Comparison of ENCODE assay signal across 9 cellular contexts in the genomic region with DNA sequence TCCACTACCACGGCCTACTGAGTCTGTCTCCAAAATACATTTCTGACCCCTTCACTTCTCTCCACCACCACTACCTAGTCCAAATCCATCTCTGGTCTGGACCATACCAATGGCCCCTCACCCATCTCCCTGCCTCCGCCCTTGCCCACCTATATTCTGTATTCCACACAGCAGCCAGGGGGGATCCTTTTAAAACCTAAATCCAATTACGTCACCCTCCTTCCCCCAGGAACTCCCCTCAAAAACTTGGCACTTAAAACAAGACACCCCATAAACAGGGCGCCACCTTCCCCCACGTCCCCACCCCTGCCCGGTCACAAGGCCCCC. TPM values are rescaled to one million over a fixed set of nuclear protein-coding genes. Genes with fewer than 3 reads are reported as not detected.
DNase-seq lines count a peak whose midpoint lies in the region; ATAC-seq, FAIRE-seq and TF ChIP-seq lines count a peak whose summit lies in the region.
"Had no signal": no experiment of that assay in that cellular context is flagged by ENCODE, and none has a peak within 500 bp of the region (broad histone marks: within the 10 kb centered on the region; RNA-seq: fewer than 3 reads in every experiment).

No MANE protein-coding gene starts in this region.

- TF ChIP-seq EP300 in K562 (IDR thresholded peaks at IDR 0.05; ENCODE audit: low read length) (no peak), transverse colon (IDR thresholded peaks at IDR 0.05; ENCODE audit: low read depth) (no peak)

- in situ Hi-C loops in K562 (cut with MboI) (loop anchor here (5.0 kb wide), 1 partner anchor 89 kb away; no protein-coding TSS in a partner anchor), transverse colon (cut with MboI; ENCODE audit: low pct_ligation_motif_present in 1 of 4, low pct_unique_long_range_greater_than_20kb in 1 of 4, low sequenced_read_pairs in 3 of 4) (no loop called here)

- POLR2A ChIA-PET in K562 (lab: Yijun Ruan, JAX) = interaction anchor here (0.6 to 2.4 kb wide), 7 partner anchors 10 to 114 kb away, joined by 3 to 11 read pairs (median 4); no protein-coding TSS in a partner anchor

- peaks cover 15% of the 10 kb centered on the region for H4K20me1 ChIP-seq in K562 (replicated peaks; ENCODE audit: control insufficient read depth, insufficient read depth, low read length)

- peaks cover 17% of the 10 kb centered on the region for H3K27me3 Mint-ChIP-seq in activated naive CD4-positive, alpha-beta T cell treated with anti-CD3 and anti-CD28 coated beads, Interleukin-2, amount 10 ng/mL, durations not matched to agents 7 days and 5 days

- H3K4me2 ChIP-seq in K562 (ENCODE audit: insufficient read depth, low read length) = peak overlapping the region; percentile 86

- peaks cover 27% of the 10 kb centered on the region for H3K4me1 Mint-ChIP-seq in activated naive CD4-positive, alpha-beta T cell treated with anti-CD3 and anti-CD28 coated beads, Interleukin-2, amount 10 ng/mL, durations not matched to agents 7 days and 5 days

- H3K27me3 ChIP-seq in K562 (ENCODE audit: control insufficient read depth in 2 of 2, insufficient read depth in 2 of 2, low read length in 2 of 2) = no peaks in the 10 kb centered on the region
- H3K27me3 ChIP-seq in lung (ENCODE audit: control insufficient read depth, insufficient read depth) = no peaks in the 10 kb centered on the region
- H3K27me3 ChIP-seq in transverse colon = no peaks in the 10 kb centered on the region

- peaks cover 35% of the 10 kb centered on the region for H3K79me2 ChIP-seq in K562 (ENCODE audit: control insufficient read depth, insufficient read depth, low read length)

- DNase-seq in activated naive CD4-positive, alpha-beta T cell treated with anti-CD3 and anti-CD28 coated beads, Interleukin-2, amount 10 ng/mL, durations not matched to agents 7 days and 5 days = no peak
- DNase-seq in activated naive CD4-positive, alpha-beta T cell treated with anti-CD3 and anti-CD28 coated beads, Interleukin-2, amount 50 U/mL, for 16 hours = no peak
- no peak for DNase-seq in K562 (ENCODE audit: extremely low read depth in 1 of 4, low spot score in 3 of 4)
- no peak for DNase-seq in lung (ENCODE audit: low spot score)
- no peak for DNase-seq in transverse colon
- DNase-seq in H4 (ENCODE audit: low spot score) = no peak
- DNase-seq in NCI-H2081 treated with DMSO at 0.1 percent for 48 hours (lab: John Stamatoyannopoulos, UW) = no peak
- DNase-seq: activated gamma-delta T cell treated with Interleukin-2 at 50 U/mL for 16 hours had no signal

- H3K36me3 ChIP-seq in K562 (ENCODE audit: control insufficient read depth, insufficient read depth, low read length) = peaks cover 40% of the 10 kb centered on the region
- H3K36me3 ChIP-seq in lung (ENCODE audit: control insufficient read depth in 2 of 2, insufficient read depth in 2 of 2, low read length in 2 of 2) = peaks cover 18 to 28% of the 10 kb centered on the region in 2 donors
- H3K36me3 ChIP-seq in transverse colon = peaks cover 0 to 24% (median 11%) of the 10 kb centered on the region in 4 donors

- H3K4me3 Mint-ChIP-seq in activated naive CD4-positive, alpha-beta T cell treated with anti-CD3 and anti-CD28 coated beads, Interleukin-2, amount 10 ng/mL, durations not matched to agents 7 days and 5 days = peak overlapping the region; percentile 93

- intact Hi-C loops in K562 (cut with micrococcal nuclease) = loop anchor here (2.0 to 5.0 kb wide), 5 partner anchors 22 to 141 kb away; no protein-coding TSS in a partner anchor
- intact Hi-C loops in transverse colon (cut with DNase I; ENCODE audit: low total_unique reads) = no loop called here

- H3K36me3 Mint-ChIP-seq in activated naive CD4-positive, alpha-beta T cell treated with anti-CD3 and anti-CD28 coated beads, Interleukin-2, amount 10 ng/mL, durations not matched to agents 7 days and 5 days = peaks cover 35% of the 10 kb centered on the region

- H3K9ac ChIP-seq in K562 (ENCODE audit: insufficient read depth in 1 of 2, low read depth in 2 of 2, low read length in 2 of 2) = peak overlapping the region; percentile 77 to 93

- peak overlapping the region; percentile 68 for H3K27ac ChIP-seq in K562 (ENCODE audit: extremely low read depth, low read depth, low read length)
- peak overlapping the region; percentile 43 to 72 for H3K27ac ChIP-seq in lung (ENCODE audit: low read depth in 1 of 2, low read length in 1 of 2)
- peak overlapping the region in 3 of 4 donors; percentile 73 to 88 (median 84) for H3K27ac ChIP-seq in transverse colon

- H3K9me3 Mint-ChIP-seq in activated naive CD4-positive, alpha-beta T cell treated with anti-CD3 and anti-CD28 coated beads, Interleukin-2, amount 10 ng/mL, durations not matched to agents 7 days and 5 days = peaks cover 4% of the 10 kb centered on the region

- no peak for FAIRE-seq in K562 (lab: Jason Lieb, UNC)

- no peak for TF ChIP-seq CTCF in K562 (IDR thresholded peaks at IDR 0.05 in 2 of 3, conservative IDR thresholded peaks at IDR 0.05 in 1 of 3; ENCODE audit: insufficient read depth in 2 of 3, low read depth in 1 of 3, low read length in 3 of 3)
- no peak for TF ChIP-seq CTCF in lung (IDR thresholded peaks at IDR 0.05; ENCODE audit: control extremely low read depth, extremely low read depth)
- TF ChIP-seq CTCF in transverse colon (IDR thresholded peaks at IDR 0.05) = no peak

- CTCF ChIA-PET in activated naive CD4-positive, alpha-beta T cell treated with anti-CD3 and anti-CD28 coated beads, Interleukin-2, amount 10 ng/mL, durations not matched to agents 7 days and 5 days (lab: Charles Lee) = interaction anchor here (1.1 to 4.8 kb wide), 9 partner anchors 9 to 128 kb away, joined by 4 to 55 read pairs (median 10); no protein-coding TSS in a partner anchor
- CTCF ChIA-PET in K562 (lab: Yijun Ruan, JAX; ENCODE audit: low intra/inter-chr PET ratio) = interaction anchor here (1.6 to 3.5 kb wide), 2 partner anchors 97 to 128 kb away, joined by 5 to 49 read pairs; no protein-coding TSS in a partner anchor

- no TSS peak for BruUV-seq in K562 (replicated peaks; lab: Mats Ljungman, UMichigan)

- peak overlapping the region; percentile 88 for H3K27ac Mint-ChIP-seq in activated naive CD4-positive, alpha-beta T cell treated with anti-CD3 and anti-CD28 coated beads, Interleukin-2, amount 10 ng/mL, durations not matched to agents 7 days and 5 days

- no peak for TF ChIP-seq RAD21 in K562 (CRISPR knock-in tag; conservative IDR thresholded peaks at IDR 0.05 in 1 of 2, IDR thresholded peaks at IDR 0.05 in 1 of 2)

- H3K4me3 ChIP-seq in K562 = peak overlapping the region; percentile 63
- H3K4me3 ChIP-seq in lung = peak overlapping the region; percentile 96
- H3K4me3 ChIP-seq in transverse colon = peak overlapping the region; percentile 75 to 95 (median 82)

- TF ChIP-seq POLR2A in K562 (conservative IDR thresholded peaks at IDR 0.05) (no peak), transverse colon (IDR thresholded peaks at IDR 0.05) (no peak)

- ATAC-seq in K562 (no peak), lung (ENCODE audit: insufficient read depth, low FRiP score) (no peak), HG03442 (IDR thresholded peaks at IDR 0.05; ENCODE audit: unreplicated experiment) (no peak)

- H3K9me1 ChIP-seq in K562 (ENCODE audit: control insufficient read depth, insufficient read depth, low read length) = peaks cover 4% of the 10 kb centered on the region

- H2AFZ ChIP-seq in K562 (ENCODE audit: low read depth, low read length) = peak overlapping the region; percentile 74; the same call in 1 of the 2 replicates

- peaks cover 16 to 17% of the 10 kb centered on the region in 2 experiments for H3K4me1 ChIP-seq in K562 (replicated peaks in 1 of 2; ENCODE audit: control insufficient read depth in 2 of 2, insufficient read depth in 2 of 2, low read length in 2 of 2)
- H3K4me1 ChIP-seq in lung (ENCODE audit: control insufficient read depth in 2 of 2, insufficient read depth in 2 of 2, low read length in 2 of 2) = peaks cover 6 to 8% of the 10 kb centered on the region in 2 donors
- peaks cover 9 to 13% (median 10%) of the 10 kb centered on the region in 4 donors for H3K4me1 ChIP-seq in transverse colon

- H3K9me3 ChIP-seq in K562 (replicated peaks; ENCODE audit: control insufficient read depth, insufficient read depth, low read depth, low read length) (peaks cover 10% of the 10 kb centered on the region), lung (ENCODE audit: control insufficient read depth in 2 of 2, insufficient read depth in 1 of 2, low read length in 1 of 2) (no peaks in the 10 kb centered on the region), transverse colon (no peaks in the 10 kb centered on the region)

- 6% methylated on average over 6 of the region's 6 CpGs for WGBS in K562 (ENCODE audit: insufficient coverage, low coverage, missing lambda C conversion rate)
- 4 to 8% methylated on average over 6 of the region's 6 CpGs for WGBS in lung, 2 donors
- WGBS in transverse colon (ENCODE audit: low coverage in 1 of 2), 2 donors = 0 to 4% methylated on average over 1 to 6 of the region's 6 CpGs

RNA-seq across cellular contexts. Expression of a gene that starts 0.7 kb away (rescaled TPM):
- 7.2 and 10.9 TPM in 2 replicates for total RNA-seq in K562 (2011; cell fraction: chromatin; rRNA removed; ENCODE audit: low replicate concordance)
- 8.9 and 9.8 TPM in 2 replicates for total RNA-seq in K562 (2011; cell fraction: nucleolus; rRNA removed)
- 10.8 and 12.4 TPM in 2 replicates for total RNA-seq in K562 (2011; cell fraction: nucleoplasm; rRNA removed)
- total RNA-seq in K562 (2014; rRNA removed) = 19.9 and 22.2 TPM in 2 replicates
- 11.6 and 12.6 TPM in 2 replicates for total RNA-seq in K562 (2014; rRNA removed; fragmentation: Illumina TruSeq; extraction: Trizol)
- 13.4 and 14.1 TPM in 2 replicates for total RNA-seq in K562 (2015; rRNA removed; fragmentation: Illumina TruSeq; extraction: Trizol)
- 25.2 and 26.1 TPM in 2 replicates for total RNA-seq in K562 (2021)
- 24.8 and 27.8 TPM in 2 replicates for polyA plus RNA-seq in K562 (2011; rRNA removed)
- polyA plus RNA-seq in K562 (2011; cell fraction: cytosol; rRNA removed) = 23.2 and 23.9 TPM in 2 replicates
- polyA plus RNA-seq in K562 (2011; cell fraction: nucleus; rRNA removed) = 13.6 and 15.4 TPM in 2 replicates
- polyA plus RNA-seq in K562 (2012) = 20.8 and 24.1 TPM in 2 replicates
- 23.4 and 24.6 TPM in 2 replicates for polyA plus RNA-seq in K562 (2014; fragmentation: Illumina TruSeq; extraction: Trizol)
- polyA plus RNA-seq in K562 (2014; fragmentation: Nextera tagmentation; extraction: Ambion mirVana) = 10 to 100 TPM; 38.5 to 58.6 TPM
- polyA plus RNA-seq in K562 (2014; rRNA removed) = 31.6 and 32.2 TPM in 2 replicates
- 6.9 and 8.1 TPM in 2 replicates for polyA minus RNA-seq in K562 (2011; rRNA and poly(A)+ RNA removed)
- 6.5 TPM in 2 replicates for polyA minus RNA-seq in K562 (2011; cell fraction: cytosol; rRNA and poly(A)+ RNA removed)
- 4.8 and 5.6 TPM in 2 replicates for polyA minus RNA-seq in K562 (2011; cell fraction: nucleus; rRNA and poly(A)+ RNA removed)
- total RNA-seq in lung = 10 to 100 TPM in 1 of 2 donors, 1 to 10 TPM in 1; 6.3 to 10.7 TPM
- 10 to 100 TPM; 12.3 to 13.0 TPM for polyA plus RNA-seq in lung
- 1 to 10 TPM; 2.2 to 9.2 (median 6.5) TPM for total RNA-seq in transverse colon
- total RNA-seq in H4 (2014; rRNA removed; shearing (Covaris generic)) = 4.4 and 6.2 TPM in 2 replicates

RNA-seq across cellular contexts. Expression of a gene that starts 16.8 kb away (rescaled TPM):
- not detected in 2 replicates for total RNA-seq in K562 (2011; cell fraction: chromatin; rRNA removed; ENCODE audit: low replicate concordance)
- total RNA-seq in K562 (2011; cell fraction: nucleolus; rRNA removed) = not detected in 2 replicates
- total RNA-seq in K562 (2011; cell fraction: nucleoplasm; rRNA removed) = not detected in 2 replicates
- not detected in 2 replicates for total RNA-seq in K562 (2014; rRNA removed)
- not detected in 2 replicates for total RNA-seq in K562 (2014; rRNA removed; fragmentation: Illumina TruSeq; extraction: Trizol)
- not detected in 2 replicates for total RNA-seq in K562 (2015; rRNA removed; fragmentation: Illumina TruSeq; extraction: Trizol)
- total RNA-seq in K562 (2021) = 0.02 TPM in 1 of 2 replicates, not detected in the other
- not detected in 2 replicates for polyA plus RNA-seq in K562 (2011; rRNA removed)
- polyA plus RNA-seq in K562 (2011; cell fraction: cytosol; rRNA removed) = under 0.01 TPM in 1 of 2 replicates, not detected in the other
- not detected in 2 replicates for polyA plus RNA-seq in K562 (2011; cell fraction: nucleus; rRNA removed)
- not detected in 2 replicates for polyA plus RNA-seq in K562 (2012)
- polyA plus RNA-seq in K562 (2014; fragmentation: Illumina TruSeq; extraction: Trizol) = not detected in 2 replicates
- not detected for polyA plus RNA-seq in K562 (2014; fragmentation: Nextera tagmentation; extraction: Ambion mirVana)
- not detected in 2 replicates for polyA plus RNA-seq in K562 (2014; rRNA removed)
- polyA minus RNA-seq in K562 (2011; rRNA and poly(A)+ RNA removed) = not detected in 2 replicates
- polyA minus RNA-seq in K562 (2011; cell fraction: cytosol; rRNA and poly(A)+ RNA removed) = not detected in 2 replicates
- polyA minus RNA-seq in K562 (2011; cell fraction: nucleus; rRNA and poly(A)+ RNA removed) = not detected in 2 replicates
- total RNA-seq in lung = under 1 TPM; 0.03 to 0.12 TPM
- polyA plus RNA-seq in lung = under 1 TPM; 0.02 to 0.08 TPM
- total RNA-seq in transverse colon = under 1 TPM in 1 of 4 donors, not detected in 3; under 0.01 TPM
- total RNA-seq in H4 (2014; rRNA removed; shearing (Covaris generic)) = not detected in 2 replicates

RNA-seq across cellular contexts. Expression of a gene that starts 59.1 kb away (rescaled TPM):
- total RNA-seq in K562 (2011; cell fraction: chromatin; rRNA removed; ENCODE audit: low replicate concordance) = not detected in 2 replicates
- total RNA-seq in K562 (2011; cell fraction: nucleolus; rRNA removed) = not detected in 2 replicates
- total RNA-seq in K562 (2011; cell fraction: nucleoplasm; rRNA removed) = not detected in 2 replicates
- total RNA-seq in K562 (2014; rRNA removed) (not detected in 2 replicates), K562 (2014; rRNA removed; fragmentation: Illumina TruSeq; extraction: Trizol) (not detected in 2 replicates), K562 (2015; rRNA removed; fragmentation: Illumina TruSeq; extraction: Trizol) (not detected in 2 replicates), K562 (2021) (not detected in 2 replicates), lung (10 to 100 TPM; 12.5 to 12.8 TPM), transverse colon (1 to 10 TPM; 1.7 to 4.9 (median 3.0) TPM)
- polyA plus RNA-seq in K562 (2011; rRNA removed) (0.04 TPM in 1 of 2 replicates, not detected in the other), K562 (2014; fragmentation: Illumina TruSeq; extraction: Trizol) (not detected in 2 replicates), K562 (2014; fragmentation: Nextera tagmentation; extraction: Ambion mirVana) (not detected), K562 (2014; rRNA removed) (not detected in 2 replicates), lung (10 to 100 TPM in 1 of 2 donors, 1 to 10 TPM in 1; 6.6 to 10.8 TPM)
- not detected in 2 replicates for polyA plus RNA-seq in K562 (2011; cell fraction: cytosol; rRNA removed)
- not detected in 2 replicates for polyA plus RNA-seq in K562 (2011; cell fraction: nucleus; rRNA removed)
- polyA plus RNA-seq in K562 (2012) = 0.30 TPM in 1 of 2 replicates, not detected in the other
- not detected in 2 replicates for polyA minus RNA-seq in K562 (2011; rRNA and poly(A)+ RNA removed)
- not detected in 2 replicates for polyA minus RNA-seq in K562 (2011; cell fraction: cytosol; rRNA and poly(A)+ RNA removed)
- polyA minus RNA-seq in K562 (2011; cell fraction: nucleus; rRNA and poly(A)+ RNA removed) = not detected in 2 replicates
- 0.04 TPM in 1 of 2 replicates, not detected in the other for total RNA-seq in H4 (2014; rRNA removed; shearing (Covaris generic))
